ENCODE assay signal across 19 cellular contexts in genomic region chr16:87131996-87132345, GRCh38.
DNase-seq lines count a peak whose midpoint lies in the region; ATAC-seq and TF ChIP-seq lines count a peak whose summit lies in the region.
"Had no signal": no experiment of that assay in that cellular context is flagged by ENCODE, and none has a peak within 500 bp of the region (broad histone marks: within the 10 kb centered on the region; RNA-seq: fewer than 3 reads in every experiment).

No MANE protein-coding gene starts in this region.

- peaks cover 5% of the 10 kb centered on the region for H3K36me3 Mint-ChIP-seq in neural crest cell (ENCODE audit: low read depth)
- H3K36me3 Mint-ChIP-seq: CD14-positive monocyte had no signal

- DNase-seq in NCI-H1092 treated with DMSO at 0.1 percent for 48 hours (lab: John Stamatoyannopoulos, UW) (peak; percentile 24), NCI-H1092 (lab: John Stamatoyannopoulos, UW) (no peak), neural crest cell (ENCODE audit: low read depth, low spot score) (no peak), retina (peak; percentile 32), DMS114 treated with DMSO at 0.1 percent for 48 hours (lab: John Stamatoyannopoulos, UW; ENCODE audit: unreplicated experiment) (no peak)
- DNase-seq: CD8-positive, alpha-beta memory T cell; DMS 273 treated with DMSO at 0.1 percent for 48 hours; DMS79 treated with DMSO at 0.1 percent for 48 hours; Karpas-422; NCI-H1105; NCI-H1930; NCI-H2107; NCI-H524; NCI-H774; SIG-M5 had no signal

- H3K27ac Mint-ChIP-seq in neural crest cell (ENCODE audit: unreplicated experiment), result no peak overlapping the region
- H3K27ac Mint-ChIP-seq: B cell; CD14-positive monocyte; CD8-positive, alpha-beta memory T cell had no signal

- peak overlapping the region; percentile 54 for H3K4me3 Mint-ChIP-seq in neural crest cell
- H3K4me3 Mint-ChIP-seq: B cell; CD14-positive monocyte; CD8-positive, alpha-beta memory T cell had no signal

- peaks cover 2% of the 10 kb centered on the region for H3K9me3 Mint-ChIP-seq in neural crest cell

- TF ChIP-seq CTCF in neural crest cell (conservative IDR thresholded peaks at IDR 0.05), result no peak

- peaks cover 11% of the 10 kb centered on the region for H3K27me3 Mint-ChIP-seq in neural crest cell (ENCODE audit: low read depth)

- ATAC-seq in HG03095 (IDR thresholded peaks at IDR 0.05; ENCODE audit: unreplicated experiment) (no peak), HG03354 (IDR thresholded peaks at IDR 0.05; ENCODE audit: poor library complexity, severe bottlenecking, unreplicated experiment) (no peak)

- peaks cover 53% of the 10 kb centered on the region for H3K4me1 Mint-ChIP-seq in neural crest cell
- H3K4me1 Mint-ChIP-seq: B cell; CD14-positive monocyte; CD8-positive, alpha-beta memory T cell had no signal

Comparison
In these comparisons a context has a peak if more than half of its experiments do, and no peak if none do; other contexts are left out.
1. DNase-seq: peak in NCI-H1092 treated with DMSO at 0.1 percent for 48 hours (single experiment) and retina (single experiment); none in NCI-H1092 (single experiment), neural crest cell (single experiment) and DMS114 treated with DMSO at 0.1 percent for 48 hours (single experiment).